ENCODE assay signal across 22 cellular contexts in genomic region chr1:99777752-99778151, GRCh38.
"Had no signal": no experiment of that assay in that cellular context is flagged by ENCODE, and none has a peak within 500 bp of the region (broad histone marks: within the 10 kb centered on the region; RNA-seq: fewer than 3 reads in every experiment).

No MANE protein-coding gene starts in this region.

- H3K4me1 ChIP-seq: esophagus muscularis mucosa, left ventricle myocardium inferior, lower lobe of right lung, pancreas, spleen had no signal

- FAIRE-seq: kidney, pancreas had no signal

- H3K27ac ChIP-seq: epithelial cell of prostate, esophagus muscularis mucosa, hepatocyte, left ventricle myocardium inferior, lower lobe of right lung, pancreas, spleen had no signal

- H2AFZ ChIP-seq: hepatocyte had no signal

- H3K36me3 Mint-ChIP-seq: memory B cell; mesothelial cell of epicardium; natural killer cell treated with Interleukin-12 subunit alpha and Interleukin-12 subunit beta and Interleukin-15 and Interleukin-18, amount 100 ng/mL, for 72 hours had no signal

- ATAC-seq: effector memory CD8-positive, alpha-beta T cell; left cardiac atrium; lower lobe of right lung; natural killer cell treated with Interleukin-12 subunit alpha and Interleukin-12 subunit beta and Interleukin-15 and Interleukin-18, amount 100 ng/mL, for 72 hours; pancreas; sciatic nerve had no signal

- H3K9me3 Mint-ChIP-seq: dendritic cell treated with granulocyte-macrophage colony-stimulating factor and Interleukin-4, amounts not matched to agents 40 ng/mL and 50 ng/mL, for 4 days; effector memory CD8-positive, alpha-beta T cell; memory B cell; mesothelial cell of epicardium; natural killer cell treated with Interleukin-12 subunit alpha and Interleukin-12 subunit beta and Interleukin-15 and Interleukin-18, amount 100 ng/mL, for 72 hours had no signal

- H3K4me3 Mint-ChIP-seq: dendritic cell treated with granulocyte-macrophage colony-stimulating factor and Interleukin-4, amounts not matched to agents 40 ng/mL and 50 ng/mL, for 4 days; effector memory CD8-positive, alpha-beta T cell; memory B cell; mesothelial cell of epicardium; natural killer cell treated with Interleukin-12 subunit alpha and Interleukin-12 subunit beta and Interleukin-15 and Interleukin-18, amount 100 ng/mL, for 72 hours had no signal

- H3K79me2 ChIP-seq: hepatocyte had no signal

- H3K4me3 ChIP-seq: esophagus muscularis mucosa, hepatocyte, left ventricle myocardium inferior, lower lobe of right lung, pancreas, spleen had no signal

- H3K27ac Mint-ChIP-seq: dendritic cell treated with granulocyte-macrophage colony-stimulating factor and Interleukin-4, amounts not matched to agents 40 ng/mL and 50 ng/mL, for 4 days; effector memory CD8-positive, alpha-beta T cell; memory B cell; mesothelial cell of epicardium; natural killer cell treated with Interleukin-12 subunit alpha and Interleukin-12 subunit beta and Interleukin-15 and Interleukin-18, amount 100 ng/mL, for 72 hours; progenitor cell of endocrine pancreas had no signal

- H3K27me3 ChIP-seq: esophagus muscularis mucosa, hepatocyte, pancreas had no signal

- H3K36me3 ChIP-seq: esophagus muscularis mucosa, left ventricle myocardium inferior, lower lobe of right lung, pancreas, spleen had no signal

- H3K9me3 ChIP-seq: esophagus muscularis mucosa, left ventricle myocardium inferior, lower lobe of right lung, pancreas, spleen had no signal

- H3K4me2 ChIP-seq: hepatocyte had no signal

- DNase-seq: effector memory CD8-positive, alpha-beta T cell; head of caudate nucleus; kidney; left cardiac atrium; left ventricle myocardium inferior; lower lobe of right lung; occipital lobe; pancreas; spleen; stimulated activated CD4-positive, alpha-beta T cell treated with anti-CD3 and anti-CD28 coated beads, Interleukin-2, amount 100 ng/mL, for 24 hours; stimulated activated CD4-positive, alpha-beta T cell treated with anti-CD3 and anti-CD28 coated beads, Interleukin-4, amount 100 ng/mL, for 4 hours; stimulated activated naive CD4-positive, alpha-beta T cell treated with Interleukin-2 at 50 U/mL for 16 hours; trophoblast cell had no signal
